In the genomic region with DNA sequence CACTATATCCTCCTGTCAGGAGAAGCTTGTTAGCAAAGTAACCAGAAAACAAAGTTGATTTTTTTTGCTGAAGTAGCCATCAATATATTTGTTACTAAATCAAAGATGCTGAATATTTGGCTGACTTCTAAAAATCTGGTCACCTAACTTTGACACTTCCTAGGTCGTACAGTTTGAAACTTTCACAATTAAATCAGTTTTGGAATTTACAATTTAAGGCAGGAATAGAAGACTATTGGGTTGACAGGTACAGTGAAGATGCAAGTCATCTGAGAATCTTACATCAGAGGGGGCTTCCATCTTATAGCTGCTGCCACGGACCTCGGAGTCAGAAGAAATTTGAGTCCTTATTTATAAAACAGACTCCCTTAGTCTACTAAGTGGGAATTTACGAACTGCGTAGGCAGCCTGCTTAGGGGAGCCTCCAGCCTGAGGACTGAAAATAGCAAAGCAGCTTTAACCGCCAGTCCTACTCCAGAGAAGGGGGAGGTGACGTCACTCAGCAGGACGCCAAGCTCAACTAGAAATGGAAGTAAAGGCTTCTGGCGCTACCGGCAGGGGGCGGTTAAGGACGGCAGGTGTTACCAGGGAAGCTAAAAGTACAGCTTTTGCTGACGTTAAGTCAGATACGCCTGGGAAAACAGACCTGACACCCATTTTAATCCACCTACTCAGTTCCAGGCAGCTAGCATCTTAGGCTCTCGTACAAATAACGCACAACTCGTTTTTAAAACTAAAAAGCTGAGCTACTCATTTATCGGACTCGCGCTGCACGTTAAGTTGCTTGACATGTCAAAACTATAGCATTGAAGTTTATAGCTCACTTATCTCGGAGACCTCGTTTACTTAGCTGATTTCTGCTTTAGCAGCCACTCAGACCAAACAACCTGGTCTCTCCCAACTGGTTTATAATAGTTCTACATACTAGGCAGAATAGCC, we compare ENCODE assay signal across 8 cellular contexts.
A peak's percentile ranks its signal among the peaks of the same experiment; 100 is the strongest.
DNase-seq lines count a peak whose midpoint lies in the region; ATAC-seq and TF ChIP-seq lines count a peak whose summit lies in the region.

No MANE protein-coding gene starts in this region.

- peak; percentile 43 for ATAC-seq in GM19023 (IDR thresholded peaks at IDR 0.05; ENCODE audit: unreplicated experiment)
- peak; percentile 37 for ATAC-seq in HG03342 (IDR thresholded peaks at IDR 0.05; ENCODE audit: unreplicated experiment)
- ATAC-seq in left colon = peak; percentile 67

- intact Hi-C loops in left colon (cut with DNase I, micrococcal nuclease) = loop anchor here in 1 of 2 donors (10.0 kb wide), 1 partner anchor 179 kb away; a partner anchor contains a TSS

- peak; percentile 90 for TF ChIP-seq CTCF in AG09309 (IDR thresholded peaks at IDR 0.05; ENCODE audit: control insufficient read depth, insufficient read depth, low read depth, low read length, missing control alignments)

- DNase-seq in AG09309 (ENCODE audit: low read depth) (peak; percentile 83), NCI-H446 treated with DMSO at 0.1 percent for 48 hours (lab: John Stamatoyannopoulos, UW) (peak; percentile 89), cerebellum (ENCODE audit: low spot score) (peak; percentile 76), left colon (peak; percentile 97 to 98)
- peak; percentile 79 for DNase-seq in activated CD4-positive, alpha-beta T cell treated with anti-CD3 and anti-CD28 coated beads for 1 hour
- DNase-seq in stimulated activated CD4-positive, alpha-beta T cell treated with anti-CD3 and anti-CD28 coated beads, Interleukin-1b, Interleukin-23, amount 100 ng/mL, for 4 hours (ENCODE audit: low read depth in 2 of 2) = peak; percentile 74 to 79

- H3K4me3 ChIP-seq in AG09309 (ENCODE audit: control insufficient read depth, low read depth, low read length) = peak overlapping the region; percentile 67

Comparison
In these comparisons a context has a peak if more than half of its experiments do, and no peak if none do; other contexts are left out.
1. Peak in every context shown above with its lines: DNase-seq, ATAC-seq and H3K4me3 ChIP-seq.